In genomic region chr12:623865-624372, GRCh38 we compare ENCODE assay signal across 1 cellular context.
TF ChIP-seq lines count a peak whose summit lies in the region.

No MANE protein-coding gene starts in this region.

TF ChIP-seq in A549, 52 proteins besides CTCF, POLR2A, EP300 and RAD21 (continued from another document):
- TF ChIP-seq USF2 (IDR thresholded peaks at IDR 0.05) = no peak
- TF ChIP-seq FOSL2 (IDR thresholded peaks at IDR 0.05) = no peak
- no peak for TF ChIP-seq FOSL2 (CRISPR knock-in tag; IDR thresholded peaks at IDR 0.05)
- TF ChIP-seq NPAS2 (CRISPR knock-in tag; IDR thresholded peaks at IDR 0.05; ENCODE audit: borderline replicate concordance) = no peak
- TF ChIP-seq PBX3 (IDR thresholded peaks at IDR 0.05) = no peak
